20 cellular contexts compared by ENCODE assay signal in genomic region chr2:242040681-242041080, GRCh38.
A peak's percentile ranks its signal among the peaks of the same experiment; 100 is the strongest.
DNase-seq lines count a peak whose midpoint lies in the region; ATAC-seq, FAIRE-seq and TF ChIP-seq lines count a peak whose summit lies in the region.
"Had no signal": no experiment of that assay in that cellular context is flagged by ENCODE, and none has a peak within 500 bp of the region (broad histone marks: within the 10 kb centered on the region; RNA-seq: fewer than 3 reads in every experiment).

No MANE protein-coding gene starts in this region.

- H3K4me3 Mint-ChIP-seq in activated naive CD4-positive, alpha-beta T cell treated with anti-CD3 and anti-CD28 coated beads, Interleukin-2, amount 10 ng/mL, durations not matched to agents 7 days and 5 days = no peak overlapping the region
- H3K4me3 Mint-ChIP-seq in activated naive CD4-positive, alpha-beta T cell treated with anti-CD3 and anti-CD28 coated beads for 36 hours = no peak overlapping the region
- no peak overlapping the region for H3K4me3 Mint-ChIP-seq in naive thymus-derived CD4-positive, alpha-beta T cell
- H3K4me3 Mint-ChIP-seq: CD4-positive, alpha-beta T cell had no signal

- WGBS in neuronal stem cell (ENCODE audit: extremely low coverage in 2 of 2, insufficient read length in 2 of 2, insufficient replicate concordance in 1 of 2), 2 donors = no CpG with 5 or more reads among the region's 15 CpGs
- 83 to 88% (median 87%) methylated on average over 12 to 15 of the region's 15 CpGs for WGBS in stomach, 5 donors

- peak overlapping the region; percentile 48 for H3K18ac ChIP-seq in neuronal stem cell (ENCODE audit: low read length)

- TF ChIP-seq CTCF in upper lobe of right lung (IDR thresholded peaks at IDR 0.05) (no peak), stomach (IDR thresholded peaks at IDR 0.05) (no peak)

- no peak for DNase-seq in activated naive CD4-positive, alpha-beta T cell treated with anti-CD3 and anti-CD28 coated beads, Interleukin-2, amount 10 ng/mL, durations not matched to agents 7 days and 5 days
- no peak for DNase-seq in activated naive CD4-positive, alpha-beta T cell treated with anti-CD3 and anti-CD28 coated beads for 36 hours
- peak; percentile 49 for DNase-seq in left kidney (ENCODE audit: low read depth, low spot score)
- no peak for DNase-seq in neuronal stem cell (ENCODE audit: low spot score)
- DNase-seq in upper lobe of right lung = no peak
- DNase-seq in stomach = no peak
- no peak for DNase-seq in RCC 7860 (ENCODE audit: low spot score)
- no peak for DNase-seq in naive thymus-derived CD4-positive, alpha-beta T cell
- DNase-seq: AML-193, Caco-2, GOT3, H7 had no signal

- H3K27ac ChIP-seq in neuronal stem cell (replicated peaks; ENCODE audit: low read length) (no peak overlapping the region), upper lobe of right lung (no peak overlapping the region), stomach (no peak overlapping the region)
- H3K27ac ChIP-seq in naive thymus-derived CD4-positive, alpha-beta T cell (ENCODE audit: low read depth, low read length) = no peak overlapping the region
- H3K27ac ChIP-seq: 22Rv1, A549, C4-2B had no signal

- H3K4me1 ChIP-seq in neuronal stem cell (ENCODE audit: control insufficient read depth in 2 of 2, insufficient read depth in 1 of 2, low read depth in 1 of 2, low read length in 2 of 2) (no peaks in the 10 kb centered on the region), upper lobe of right lung (no peaks in the 10 kb centered on the region), stomach (no peaks in the 10 kb centered on the region)
- H3K4me1 ChIP-seq in naive thymus-derived CD4-positive, alpha-beta T cell (ENCODE audit: control insufficient read depth in 2 of 2, insufficient read depth in 2 of 2, low read length in 2 of 2) = no peaks in the 10 kb centered on the region
- H3K4me1 ChIP-seq: A549, Caco-2 had no signal

- H2BK5ac ChIP-seq in neuronal stem cell (ENCODE audit: low read length) = no peak overlapping the region

- no peak for FAIRE-seq in RCC 7860 (lab: Jason Lieb, UNC)
- FAIRE-seq: A549, D721Med, G401.6, GM12891, GM19239 had no signal

- no peaks in the 10 kb centered on the region for H3K4me1 Mint-ChIP-seq in activated naive CD4-positive, alpha-beta T cell treated with anti-CD3 and anti-CD28 coated beads, Interleukin-2, amount 10 ng/mL, durations not matched to agents 7 days and 5 days
- H3K4me1 Mint-ChIP-seq in activated naive CD4-positive, alpha-beta T cell treated with anti-CD3 and anti-CD28 coated beads for 36 hours (ENCODE audit: low read depth) = peaks cover 5% of the 10 kb centered on the region
- peaks cover 0 to 7% (median 0%) of the 10 kb centered on the region in 7 donors for H3K4me1 Mint-ChIP-seq in naive thymus-derived CD4-positive, alpha-beta T cell

- POLR2A ChIA-PET in naive thymus-derived CD4-positive, alpha-beta T cell (lab: Charles Lee) = no interaction called here

- no peak overlapping the region for H4K91ac ChIP-seq in neuronal stem cell (ENCODE audit: low read depth, low read length, poor library complexity)

- TF ChIP-seq POLR2A in stomach (IDR thresholded peaks at IDR 0.05) = no peak

- peak overlapping the region; percentile 26 for H2BK15ac ChIP-seq in neuronal stem cell (ENCODE audit: low read length)

- H4K8ac ChIP-seq in neuronal stem cell (ENCODE audit: low read depth, low read length) = no peak overlapping the region

- H3K27me3 ChIP-seq in neuronal stem cell (ENCODE audit: control insufficient read depth in 3 of 3, insufficient read depth in 3 of 3, low read depth in 1 of 3, low read length in 3 of 3) (peaks cover 0 to 24% (median 8%) of the 10 kb centered on the region in 3 experiments), upper lobe of right lung (peaks cover 58% of the 10 kb centered on the region), stomach (peaks cover 0 to 85% (median 14%) of the 10 kb centered on the region in 3 donors)
- no peaks in the 10 kb centered on the region for H3K27me3 ChIP-seq in naive thymus-derived CD4-positive, alpha-beta T cell (ENCODE audit: control insufficient read depth in 2 of 2, insufficient read depth in 2 of 2, low read length in 2 of 2)

- peaks cover 50% of the 10 kb centered on the region for H3K27me3 Mint-ChIP-seq in activated naive CD4-positive, alpha-beta T cell treated with anti-CD3 and anti-CD28 coated beads, Interleukin-2, amount 10 ng/mL, durations not matched to agents 7 days and 5 days
- peaks cover 13% of the 10 kb centered on the region for H3K27me3 Mint-ChIP-seq in activated naive CD4-positive, alpha-beta T cell treated with anti-CD3 and anti-CD28 coated beads for 36 hours (ENCODE audit: low read depth)
- H3K27me3 Mint-ChIP-seq in naive thymus-derived CD4-positive, alpha-beta T cell = peaks cover 14 to 35% (median 17%) of the 10 kb centered on the region in 5 donors

- H2BK120ac ChIP-seq in neuronal stem cell (ENCODE audit: low read depth, low read length) = no peak overlapping the region

- no peak overlapping the region for H3K4ac ChIP-seq in neuronal stem cell (ENCODE audit: low read length)

- ATAC-seq in upper lobe of right lung = peak; percentile 20
- ATAC-seq in naive thymus-derived CD4-positive, alpha-beta T cell = no peak
- ATAC-seq: A549 had no signal

- CTCF ChIA-PET in activated naive CD4-positive, alpha-beta T cell treated with anti-CD3 and anti-CD28 coated beads, Interleukin-2, amount 10 ng/mL, durations not matched to agents 7 days and 5 days (lab: Charles Lee) = no interaction called here
- CTCF ChIA-PET in activated naive CD4-positive, alpha-beta T cell treated with anti-CD3 and anti-CD28 coated beads for 36 hours (lab: Charles Lee) = no interaction called here
- CTCF ChIA-PET in naive thymus-derived CD4-positive, alpha-beta T cell (lab: Charles Lee) = no interaction called here

- no peaks in the 10 kb centered on the region for H3K9me3 ChIP-seq in neuronal stem cell (replicated peaks in 1 of 2; ENCODE audit: control insufficient read depth in 2 of 2, insufficient read depth in 1 of 2, low read depth in 1 of 2, low read length in 2 of 2)
- H3K9me3 ChIP-seq in upper lobe of right lung = no peaks in the 10 kb centered on the region
- no peaks in the 10 kb centered on the region for H3K9me3 ChIP-seq in stomach
- no peaks in the 10 kb centered on the region for H3K9me3 ChIP-seq in naive thymus-derived CD4-positive, alpha-beta T cell (ENCODE audit: control insufficient read depth in 2 of 3, low read length in 3 of 3)
- H3K9me3 ChIP-seq: A549, Caco-2 had no signal

- peak overlapping the region; percentile 60 for H3K9ac ChIP-seq in neuronal stem cell (ENCODE audit: low read depth, low read length, poor library complexity)

- H2AK5ac ChIP-seq in neuronal stem cell (ENCODE audit: low read depth, low read length) = peak overlapping the region; percentile 37

- H3K4me3 ChIP-seq in neuronal stem cell (ENCODE audit: low read length in 2 of 2) = peak overlapping the region in 1 of 2 donors; percentile 10
- H3K4me3 ChIP-seq in upper lobe of right lung = no peak overlapping the region
- no peak overlapping the region for H3K4me3 ChIP-seq in stomach
- no peak overlapping the region for H3K4me3 ChIP-seq in naive thymus-derived CD4-positive, alpha-beta T cell (ENCODE audit: low read length)
- H3K4me3 ChIP-seq: A549 had no signal

- peak overlapping the region; percentile 21 for H3K14ac ChIP-seq in neuronal stem cell (ENCODE audit: low read length)

- H3K27ac Mint-ChIP-seq in activated naive CD4-positive, alpha-beta T cell treated with anti-CD3 and anti-CD28 coated beads, Interleukin-2, amount 10 ng/mL, durations not matched to agents 7 days and 5 days = peak overlapping the region; percentile 49
- H3K27ac Mint-ChIP-seq in activated naive CD4-positive, alpha-beta T cell treated with anti-CD3 and anti-CD28 coated beads for 36 hours = no peak overlapping the region
- H3K27ac Mint-ChIP-seq in naive thymus-derived CD4-positive, alpha-beta T cell = no peak overlapping the region
- H3K27ac Mint-ChIP-seq: CD4-positive, alpha-beta T cell had no signal

- no peak overlapping the region for H2AFZ ChIP-seq in neuronal stem cell (ENCODE audit: low read length)

- H3K36me3 ChIP-seq in neuronal stem cell (replicated peaks in 1 of 2; ENCODE audit: control insufficient read depth in 2 of 2, insufficient read depth in 2 of 2, low read length in 2 of 2) = no peaks in the 10 kb centered on the region
- no peaks in the 10 kb centered on the region for H3K36me3 ChIP-seq in upper lobe of right lung
- H3K36me3 ChIP-seq in stomach = no peaks in the 10 kb centered on the region
- H3K36me3 ChIP-seq in naive thymus-derived CD4-positive, alpha-beta T cell (ENCODE audit: control insufficient read depth in 2 of 3, insufficient read depth in 3 of 3, low read length in 3 of 3) = no peaks in the 10 kb centered on the region

- intact Hi-C loops in activated naive CD4-positive, alpha-beta T cell treated with anti-CD3 and anti-CD28 coated beads for 36 hours (cut with micrococcal nuclease) = no loop called here
- intact Hi-C loops in upper lobe of right lung (cut with DNase I) = no loop called here
- intact Hi-C loops in stomach (cut with DNase I; ENCODE audit: low total_unique reads) = no loop called here
- intact Hi-C loops in naive thymus-derived CD4-positive, alpha-beta T cell (cut with micrococcal nuclease) = no loop called here

- no peak overlapping the region for H2BK12ac ChIP-seq in neuronal stem cell (ENCODE audit: low read length)

- peaks cover 4% of the 10 kb centered on the region for H3K9me3 Mint-ChIP-seq in activated naive CD4-positive, alpha-beta T cell treated with anti-CD3 and anti-CD28 coated beads, Interleukin-2, amount 10 ng/mL, durations not matched to agents 7 days and 5 days
- H3K9me3 Mint-ChIP-seq in activated naive CD4-positive, alpha-beta T cell treated with anti-CD3 and anti-CD28 coated beads for 36 hours = peaks cover 2% of the 10 kb centered on the region
- H3K9me3 Mint-ChIP-seq in naive thymus-derived CD4-positive, alpha-beta T cell = no peaks in the 10 kb centered on the region
- H3K9me3 Mint-ChIP-seq: CD4-positive, alpha-beta T cell had no signal

- no peak for TF ChIP-seq EP300 in stomach (IDR thresholded peaks at IDR 0.05)

- H3K23ac ChIP-seq in neuronal stem cell (ENCODE audit: low read depth, low read length, poor library complexity) = no peak overlapping the region

- H3K4me2 ChIP-seq in neuronal stem cell (ENCODE audit: insufficient read depth, low read length, poor library complexity, severe bottlenecking) = no peak overlapping the region
- H3K4me2 ChIP-seq: A549 had no signal

- peaks cover 2% of the 10 kb centered on the region for H3K36me3 Mint-ChIP-seq in activated naive CD4-positive, alpha-beta T cell treated with anti-CD3 and anti-CD28 coated beads, Interleukin-2, amount 10 ng/mL, durations not matched to agents 7 days and 5 days
- H3K36me3 Mint-ChIP-seq in activated naive CD4-positive, alpha-beta T cell treated with anti-CD3 and anti-CD28 coated beads for 36 hours (ENCODE audit: low read depth) = no peaks in the 10 kb centered on the region
- H3K36me3 Mint-ChIP-seq in naive thymus-derived CD4-positive, alpha-beta T cell = peaks cover 0 to 3% (median 0%) of the 10 kb centered on the region in 5 donors

- H3K79me1 ChIP-seq in neuronal stem cell (ENCODE audit: low read depth, low read length) = peaks cover 5% of the 10 kb centered on the region
